In the genomic region with DNA sequence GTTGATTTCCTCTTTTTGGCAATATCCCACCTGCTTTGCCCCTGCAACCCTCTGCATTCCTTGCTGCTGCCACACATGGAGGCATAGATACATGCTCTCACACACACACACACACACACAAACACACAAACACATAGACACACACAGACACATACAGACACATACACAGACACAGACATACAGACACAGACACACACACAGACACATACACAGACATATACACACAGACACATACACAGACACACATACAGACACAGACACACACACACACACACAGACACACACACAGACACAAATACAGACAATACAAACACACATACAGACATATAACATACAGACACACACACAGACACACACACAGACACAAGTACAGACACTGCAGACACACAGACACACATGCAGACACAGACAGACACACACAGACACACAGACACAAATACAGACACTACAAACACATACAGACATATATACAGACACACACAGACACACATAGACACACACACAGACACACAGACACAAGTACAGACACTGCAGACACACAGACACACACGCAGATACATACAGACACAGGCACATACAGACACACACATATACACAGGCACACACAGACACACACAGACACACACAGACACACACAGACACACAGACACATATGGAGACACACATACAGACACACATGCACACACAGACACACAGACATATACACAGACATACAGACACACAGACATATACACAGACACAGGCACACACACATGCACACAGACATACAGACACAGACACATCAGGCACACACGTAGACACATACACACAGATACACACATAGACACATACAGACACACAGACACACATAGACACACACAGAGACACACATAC, we compare ENCODE assay signal across 16 cellular contexts.
DNase-seq lines count a peak whose midpoint lies in the region; ATAC-seq, FAIRE-seq and TF ChIP-seq lines count a peak whose summit lies in the region.
"Had no signal": no experiment of that assay in that cellular context is flagged by ENCODE, and none has a peak within 500 bp of the region (broad histone marks: within the 10 kb centered on the region; RNA-seq: fewer than 3 reads in every experiment).

No MANE protein-coding gene starts in this region.

- H3K79me1 ChIP-seq in H1 (ENCODE audit: low read depth, low read length): no peaks in the 10 kb centered on the region

- no peak for TF ChIP-seq CTCF in RWPE2 (IDR thresholded peaks at IDR 0.05; ENCODE audit: poor library complexity, severe bottlenecking)
- no peak for TF ChIP-seq CTCF in H1 (IDR thresholded peaks at IDR 0.05; ENCODE audit: control extremely low read depth in 1 of 3, insufficient read depth in 1 of 3, low read depth in 1 of 3, low read length in 3 of 3)

- H3K4me1 ChIP-seq in RWPE2 (ENCODE audit: insufficient read depth, poor library complexity, severe bottlenecking) (peaks cover 33% of the 10 kb centered on the region), H1 (replicated peaks in 1 of 4; ENCODE audit: control insufficient read depth in 3 of 4, insufficient read depth in 4 of 4, low read length in 3 of 4) (no peaks in the 10 kb centered on the region)

- H4K20me1 ChIP-seq in H1 (replicated peaks in 1 of 2; ENCODE audit: control insufficient read depth in 1 of 2, insufficient read depth in 2 of 2, low read length in 2 of 2): peaks cover 0 to 5% of the 10 kb centered on the region in 2 experiments

- no peak overlapping the region for H3K4ac ChIP-seq in H1 (replicated peaks; ENCODE audit: insufficient read length, low read depth, low read length)

- peak overlapping the region; percentile 24; the same call in 1 of the 2 replicates for H2BK5ac ChIP-seq in H1 (ENCODE audit: low read depth, low read length)

- H4K91ac ChIP-seq in H1 (replicated peaks; ENCODE audit: insufficient read length, low read length): no peak overlapping the region

- H3K27ac ChIP-seq in RWPE2 (ENCODE audit: poor library complexity, severe bottlenecking): peak overlapping the region; percentile 7
- H3K27ac ChIP-seq in H1 (ENCODE audit: low read depth, low read length): no peak overlapping the region
- H3K27ac ChIP-seq: 22Rv1 had no signal

- 0 out of 2 replicates have a peak overlapping the region, but pooled peaks have one; percentile 60 for H2BK12ac ChIP-seq in H1 (ENCODE audit: low read depth, low read length)

- no peak overlapping the region for H2BK120ac ChIP-seq in H1 (replicated peaks; ENCODE audit: low read depth, low read length)

- H3K14ac ChIP-seq in H1 (ENCODE audit: insufficient read length): no peak overlapping the region

- TF ChIP-seq EP300 in H1 (IDR thresholded peaks at IDR 0.05; ENCODE audit: borderline replicate concordance in 1 of 2, low read depth in 2 of 2, low read length in 2 of 2): no peak

- DNase-seq in activated CD4-positive, alpha-beta T cell treated with anti-CD3 and anti-CD28 coated beads, Interleukin-2, amount 10 ng/mL, durations not matched to agents 24 days and 14 days: peak; percentile 12
- DNase-seq in activated CD4-positive, alpha-beta T cell treated with anti-CD3 and anti-CD28 coated beads, Interleukin-2, amount 10 ng/mL, durations not matched to agents 7 days and 5 days: no peak
- no peak for DNase-seq in RWPE2 (ENCODE audit: low spot score)
- DNase-seq in H1 (ENCODE audit: low read depth in 1 of 2, low spot score in 2 of 2): no peak
- DNase-seq in T-helper 17 cell: no peak
- no peak for DNase-seq in NCI-H526 treated with DMSO at 0.1 percent for 48 hours (lab: John Stamatoyannopoulos, UW)
- no peak for DNase-seq in NCI-H2227 treated with DMSO at 0.1 percent for 48 hours (lab: John Stamatoyannopoulos, UW)
- no peak for DNase-seq in cerebellum (ENCODE audit: low spot score)
- DNase-seq: CD8-positive, alpha-beta T cell; COR-L47; DND-41; GDM1 had no signal

- H4K5ac ChIP-seq in H1 (ENCODE audit: insufficient read length, low read depth, low read length): no peak overlapping the region

- no peaks in the 10 kb centered on the region for H3K9me3 ChIP-seq in RWPE2 (ENCODE audit: severe bottlenecking)
- H3K9me3 ChIP-seq in H1 (ENCODE audit: insufficient read depth in 2 of 2, low read depth in 1 of 2, low read length in 1 of 2): no peaks in the 10 kb centered on the region
- no peaks in the 10 kb centered on the region for H3K9me3 ChIP-seq in T-helper 17 cell (ENCODE audit: control insufficient read depth, low read length, poor library complexity, severe bottlenecking)

- POLR2A ChIA-PET in activated CD4-positive, alpha-beta T cell treated with anti-CD3 and anti-CD28 coated beads, Interleukin-2, amount 10 ng/mL, durations not matched to agents 7 days and 5 days (lab: Charles Lee): no interaction called here
- POLR2A ChIA-PET in H1 (lab: Charles Lee; ENCODE audit: partially characterized antibody): no interaction called here

- H3K36me3 Mint-ChIP-seq in activated CD4-positive, alpha-beta T cell treated with anti-CD3 and anti-CD28 coated beads, Interleukin-2, amount 10 ng/mL, durations not matched to agents 24 days and 14 days (ENCODE audit: low read depth): no peaks in the 10 kb centered on the region
- no peaks in the 10 kb centered on the region for H3K36me3 Mint-ChIP-seq in activated CD4-positive, alpha-beta T cell treated with anti-CD3 and anti-CD28 coated beads, Interleukin-2, amount 10 ng/mL, durations not matched to agents 7 days and 5 days (ENCODE audit: low read depth)
- H3K36me3 Mint-ChIP-seq in T-helper 17 cell (ENCODE audit: low read depth): no peaks in the 10 kb centered on the region
- H3K36me3 Mint-ChIP-seq: CD8-positive, alpha-beta T cell had no signal

- no peak overlapping the region for H3K18ac ChIP-seq in H1 (ENCODE audit: extremely low read depth, low read length)

- H3K23ac ChIP-seq in H1 (ENCODE audit: insufficient read length): no peak overlapping the region

- H3K79me2 ChIP-seq in H1 (ENCODE audit: control insufficient read depth in 1 of 2, insufficient read depth in 2 of 2, low read length in 2 of 2): no peaks in the 10 kb centered on the region

- H2AFZ ChIP-seq in H1 (ENCODE audit: low read length): no peak overlapping the region

- H3K27ac Mint-ChIP-seq in activated CD4-positive, alpha-beta T cell treated with anti-CD3 and anti-CD28 coated beads, Interleukin-2, amount 10 ng/mL, durations not matched to agents 24 days and 14 days: no peak overlapping the region
- no peak overlapping the region for H3K27ac Mint-ChIP-seq in activated CD4-positive, alpha-beta T cell treated with anti-CD3 and anti-CD28 coated beads, Interleukin-2, amount 10 ng/mL, durations not matched to agents 7 days and 5 days
- H3K27ac Mint-ChIP-seq in T-helper 17 cell: no peak overlapping the region
- H3K27ac Mint-ChIP-seq: CD14-positive monocyte; CD8-positive, alpha-beta T cell had no signal

- H3K4me3 Mint-ChIP-seq in activated CD4-positive, alpha-beta T cell treated with anti-CD3 and anti-CD28 coated beads, Interleukin-2, amount 10 ng/mL, durations not matched to agents 24 days and 14 days: no peak overlapping the region
- no peak overlapping the region for H3K4me3 Mint-ChIP-seq in activated CD4-positive, alpha-beta T cell treated with anti-CD3 and anti-CD28 coated beads, Interleukin-2, amount 10 ng/mL, durations not matched to agents 7 days and 5 days
- H3K4me3 Mint-ChIP-seq in T-helper 17 cell: no peak overlapping the region
- H3K4me3 Mint-ChIP-seq: CD14-positive monocyte; CD8-positive, alpha-beta T cell had no signal

- H2BK20ac ChIP-seq in H1 (ENCODE audit: low read length): no peak overlapping the region

- intact Hi-C loops in activated CD4-positive, alpha-beta T cell treated with anti-CD3 and anti-CD28 coated beads, Interleukin-2, amount 10 ng/mL, durations not matched to agents 24 days and 14 days (cut with micrococcal nuclease): no loop called here

- peaks cover 8% of the 10 kb centered on the region for H3K9me3 Mint-ChIP-seq in activated CD4-positive, alpha-beta T cell treated with anti-CD3 and anti-CD28 coated beads, Interleukin-2, amount 10 ng/mL, durations not matched to agents 24 days and 14 days
- peaks cover 4% of the 10 kb centered on the region for H3K9me3 Mint-ChIP-seq in activated CD4-positive, alpha-beta T cell treated with anti-CD3 and anti-CD28 coated beads, Interleukin-2, amount 10 ng/mL, durations not matched to agents 7 days and 5 days
- H3K9me3 Mint-ChIP-seq: CD8-positive, alpha-beta T cell had no signal

- no peaks in the 10 kb centered on the region for H3K27me3 Mint-ChIP-seq in activated CD4-positive, alpha-beta T cell treated with anti-CD3 and anti-CD28 coated beads, Interleukin-2, amount 10 ng/mL, durations not matched to agents 24 days and 14 days
- peaks cover 2% of the 10 kb centered on the region for H3K27me3 Mint-ChIP-seq in activated CD4-positive, alpha-beta T cell treated with anti-CD3 and anti-CD28 coated beads, Interleukin-2, amount 10 ng/mL, durations not matched to agents 7 days and 5 days
- H3K27me3 Mint-ChIP-seq in T-helper 17 cell: no peaks in the 10 kb centered on the region

- FAIRE-seq in H1 (lab: Jason Lieb, UNC): no peak
- FAIRE-seq: GM18507, H54 had no signal

- H3K4me3 ChIP-seq in RWPE2 (ENCODE audit: severe bottlenecking): no peak overlapping the region
- H3K4me3 ChIP-seq in H1 (ENCODE audit: extremely low read depth in 1 of 4, insufficient read depth in 2 of 4, low read depth in 3 of 4, low read length in 4 of 4): no peak overlapping the region

- no peak overlapping the region; the same call in 1 of the 2 replicates for H2AK5ac ChIP-seq in H1 (ENCODE audit: low read depth, low read length)

- H3K4me1 Mint-ChIP-seq in activated CD4-positive, alpha-beta T cell treated with anti-CD3 and anti-CD28 coated beads, Interleukin-2, amount 10 ng/mL, durations not matched to agents 24 days and 14 days: peaks cover 6% of the 10 kb centered on the region
- H3K4me1 Mint-ChIP-seq in activated CD4-positive, alpha-beta T cell treated with anti-CD3 and anti-CD28 coated beads, Interleukin-2, amount 10 ng/mL, durations not matched to agents 7 days and 5 days: peaks cover 3% of the 10 kb centered on the region
- no peaks in the 10 kb centered on the region for H3K4me1 Mint-ChIP-seq in T-helper 17 cell

- H3K9ac ChIP-seq in H1 (replicated peaks in 1 of 4; ENCODE audit: extremely low read depth in 1 of 4, low read depth in 3 of 4, low read length in 3 of 4): no peak overlapping the region

- H3K56ac ChIP-seq in H1 (replicated peaks; ENCODE audit: insufficient read length, low read depth, low read length): peak overlapping the region; percentile 92

- H2BK15ac ChIP-seq in H1 (ENCODE audit: low read length): no peak overlapping the region

- no peak for ATAC-seq in RWPE2 (ENCODE audit: low read depth)
- ATAC-seq in T-helper 17 cell: no peak
- ATAC-seq: CD8-positive, alpha-beta T cell had no signal

- H3K4me2 ChIP-seq in H1 (ENCODE audit: insufficient read depth in 1 of 2, low read depth in 2 of 2, low read length in 2 of 2): no peak overlapping the region

- H3K36me3 ChIP-seq in RWPE2 (ENCODE audit: low read depth) (no peaks in the 10 kb centered on the region), H1 (ENCODE audit: control insufficient read depth in 2 of 4, insufficient read depth in 4 of 4, low read length in 3 of 4) (no peaks in the 10 kb centered on the region)

- no peak overlapping the region for H4K8ac ChIP-seq in H1 (ENCODE audit: extremely low read depth, insufficient read depth, low read length)

- no peak for TF ChIP-seq RAD21 in H1 (IDR thresholded peaks at IDR 0.05 in 1 of 2, conservative IDR thresholded peaks at IDR 0.05 in 1 of 2; ENCODE audit: low read depth in 2 of 2, low read length in 2 of 2)

- CTCF ChIA-PET in activated CD4-positive, alpha-beta T cell treated with anti-CD3 and anti-CD28 coated beads, Interleukin-2, amount 10 ng/mL, durations not matched to agents 7 days and 5 days (lab: Charles Lee): no interaction called here
- CTCF ChIA-PET in H1 (lab: Charles Lee; ENCODE audit: partially characterized antibody): no interaction called here

- H3K27me3 ChIP-seq in RWPE2 (ENCODE audit: insufficient read depth, poor library complexity, severe bottlenecking) (no peaks in the 10 kb centered on the region), H1 (replicated peaks in 1 of 4; ENCODE audit: control insufficient read depth in 3 of 4, extremely low read depth in 1 of 4, insufficient read depth in 3 of 4, low read length in 3 of 4) (no peaks in the 10 kb centered on the region)

- TF ChIP-seq POLR2A in H1 (IDR thresholded peaks at IDR 0.05; ENCODE audit: control extremely low read depth in 1 of 2, low read depth in 2 of 2, low read length in 2 of 2): no peak

- WGBS in H1 (ENCODE audit: extremely low coverage in 1 of 2, insufficient coverage in 1 of 2, insufficient read length in 1 of 2, insufficient replicate concordance in 2 of 2, low coverage in 1 of 2, low lambda C conversion rate in 2 of 2, missing lambda C conversion rate in 1 of 2), 2 experiments: 84% methylated on average over 2 of the region's 2 CpGs; no CpG with 5 or more reads in 1 of the 2 experiments

- peaks cover 9% of the 10 kb centered on the region; the same call in 1 of the 2 replicates for H3K23me2 ChIP-seq in H1 (ENCODE audit: low read depth, low read length)
